In the genomic region with DNA sequence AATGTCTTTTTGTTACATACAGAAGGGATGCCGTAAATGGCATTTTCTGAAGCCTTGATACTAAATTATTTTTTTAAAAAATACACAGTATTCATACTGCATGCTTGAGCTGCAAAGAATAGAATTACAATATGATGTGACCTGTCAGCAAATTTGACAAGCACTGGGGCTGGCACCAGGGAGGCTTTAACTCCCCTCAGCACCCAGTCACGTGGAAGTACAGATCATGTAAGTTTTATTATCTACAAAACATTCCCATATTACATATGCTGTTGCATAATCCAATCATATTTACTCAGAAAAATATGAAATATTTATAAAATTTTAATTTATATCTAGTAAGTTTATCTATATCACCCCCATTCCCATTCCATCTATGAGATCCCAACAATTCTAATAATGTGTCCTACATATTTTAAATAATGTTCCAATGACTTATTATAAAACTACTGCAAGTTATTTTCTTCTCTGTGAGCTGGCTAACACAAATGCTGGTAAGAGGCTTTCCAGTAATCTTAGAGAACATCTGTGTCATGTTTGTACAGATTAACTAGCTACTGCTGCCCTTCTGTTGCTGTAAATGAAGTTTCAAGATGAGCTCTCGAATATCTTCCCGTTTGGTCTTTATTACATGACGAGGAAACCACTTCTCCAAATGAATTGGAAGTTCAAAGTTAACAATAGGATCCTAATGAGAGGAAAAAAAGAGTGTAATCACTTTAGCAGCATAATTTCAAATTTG, we compare ENCODE assay signal across 11 cellular contexts.
"Had no signal": no experiment of that assay in that cellular context is flagged by ENCODE, and none has a peak within 500 bp of the region (broad histone marks: within the 10 kb centered on the region; RNA-seq: fewer than 3 reads in every experiment).

No MANE protein-coding gene starts in this region.

- DNase-seq: activated CD4-positive, alpha-beta T cell treated with anti-CD3 and anti-CD28 coated beads, Interleukin-2, amount 10 ng/mL, durations not matched to agents 7 days and 5 days; activated naive CD4-positive, alpha-beta T cell treated with anti-CD3 and anti-CD28 coated beads, Interleukin-2, amount 10 ng/mL, durations not matched to agents 7 days and 5 days; adrenal gland; gastrocnemius medialis; mesendoderm; ovary; stimulated activated CD4-positive, alpha-beta T cell treated with anti-CD3 and anti-CD28 coated beads, Interleukin-4, amount 100 ng/mL, for 24 hours; stomach; SW 1271; T-helper 9 cell had no signal

- ATAC-seq: gastrocnemius medialis, WTC11 had no signal
